24 cellular contexts compared by ENCODE assay signal in genomic region chr12:83349907-83350611, GRCh38.
"Had no signal": no experiment of that assay in that cellular context is flagged by ENCODE, and none has a peak within 500 bp of the region (broad histone marks: within the 10 kb centered on the region; RNA-seq: fewer than 3 reads in every experiment).

No MANE protein-coding gene starts in this region.

- DNase-seq: MV-4-11, NCI-H1092 treated with DMSO at 0.1 percent for 48 hours, NCI-H1436, NCI-H187, NCI-H2029, NCI-H2081 treated with DMSO at 0.1 percent for 48 hours, NCI-H2171, NCI-H226, NCI-H446, NCI-H510A, NCI-H524 treated with DMSO at 0.1 percent for 48 hours, NCI-H69, NCI-H774, PC-3, SHP77, SK-N-SH, SW 1271, T-cell had no signal

- H3K4me2 ChIP-seq: KMS-11, SK-N-SH had no signal

- H3K27ac ChIP-seq: HL-60, KMS-11, RWPE1 had no signal

- FAIRE-seq: HTR-8/SVneo, K562 had no signal

- ATAC-seq: K562, Panc1, PC-3, T-cell had no signal

- H3K4me3 ChIP-seq: K562 had no signal

- H3K9me3 ChIP-seq: SK-N-SH had no signal

- H3K9ac ChIP-seq: KMS-11, SK-N-SH had no signal
